1 cellular context compared by ENCODE assay signal in genomic region chr2:237896941-237897340, GRCh38.
TF ChIP-seq lines count a peak whose summit lies in the region.

No MANE protein-coding gene starts in this region.

TF ChIP-seq in WTC11, 78 proteins besides CTCF, POLR2A, EP300 and RAD21 (continued from another document):
- TF ChIP-seq ATF6 (CRISPR knock-in tag; IDR thresholded peaks at IDR 0.05) (no peak), CDX4 (CRISPR knock-in tag; IDR thresholded peaks at IDR 0.05; ENCODE audit: borderline replicate concordance) (no peak), ETV6 (CRISPR knock-in tag; IDR thresholded peaks at IDR 0.05) (no peak), ZNF281 (CRISPR knock-in tag; IDR thresholded peaks at IDR 0.05) (no peak), FOXJ3 (CRISPR knock-in tag; IDR thresholded peaks at IDR 0.05; ENCODE audit: borderline replicate concordance) (no peak), ZBTB21 (CRISPR knock-in tag; IDR thresholded peaks at IDR 0.05; ENCODE audit: borderline replicate concordance) (no peak), FOXP1 (CRISPR knock-in tag; IDR thresholded peaks at IDR 0.05; ENCODE audit: borderline replicate concordance) (no peak; the same call in 1 of the 2 replicates)
